Comparison of ENCODE assay signal across 21 cellular contexts in genomic region chr10:34872820-34873219, GRCh38. TPM values are rescaled to one million over a fixed set of nuclear protein-coding genes. Genes with fewer than 3 reads are reported as not detected.
DNase-seq lines count a peak whose midpoint lies in the region; ATAC-seq and TF ChIP-seq lines count a peak whose summit lies in the region.
"Had no signal": no experiment of that assay in that cellular context is flagged by ENCODE, and none has a peak within 500 bp of the region (broad histone marks: within the 10 kb centered on the region; RNA-seq: fewer than 3 reads in every experiment).

No MANE protein-coding gene starts in this region.

- H3K79me2 ChIP-seq in ACC112 (ENCODE audit: control insufficient read depth, insufficient read depth, low read length, unreplicated experiment) (no peaks in the 10 kb centered on the region), Loucy (ENCODE audit: insufficient read depth, low read length) (no peaks in the 10 kb centered on the region)

- H3F3A ChIP-seq in Loucy (ENCODE audit: low read depth), result peaks cover 19% of the 10 kb centered on the region

- H3K4me3 ChIP-seq in ACC112 (ENCODE audit: low read depth, low read length) (no peak overlapping the region), HEK293 (ENCODE audit: low read depth, low read length) (no peak overlapping the region), Loucy (ENCODE audit: low read length, poor library complexity, severe bottlenecking) (no peak overlapping the region)
- H3K4me3 ChIP-seq: BLaER1 treated with 17β-estradiol and CSF1 and Interleukin-3, amounts not matched to agents 10 nM and 100 nM; GM12878; HAP-1 had no signal

- H3K4me2 ChIP-seq in Loucy (ENCODE audit: low read depth, low read length, poor library complexity, severe bottlenecking), result no peak overlapping the region
- H3K4me2 ChIP-seq: BLaER1 treated with 17β-estradiol and CSF1 and Interleukin-3, amounts not matched to agents 10 nM and 100 nM had no signal

- no peak for ATAC-seq in HG03565 (IDR thresholded peaks at IDR 0.05; ENCODE audit: unreplicated experiment)

- H2AFZ ChIP-seq in ACC112 (ENCODE audit: low read length, unreplicated experiment), result peak overlapping the region; percentile 36
- H2AFZ ChIP-seq in Loucy (ENCODE audit: low read length), result peak overlapping the region; percentile 10; the same call in 1 of the 2 replicates

- no peaks in the 10 kb centered on the region for H3K9me2 ChIP-seq in Loucy (replicated peaks; ENCODE audit: low read depth, low read length)

- CTCF ChIA-PET in HEK293 (lab: Yijun Ruan, JAX), result interaction anchor here (0.6 kb wide), 1 partner anchor 30 kb away, joined by 3 read pairs; no protein-coding TSS in a partner anchor

- TF ChIP-seq CTCF in HEK293 (tag by site-specific recombination; IDR thresholded peaks at IDR 0.05) (no peak), Loucy (conservative IDR thresholded peaks at IDR 0.05; ENCODE audit: low read length) (no peak), GM13977 (IDR thresholded peaks at IDR 0.05; ENCODE audit: extremely low read depth, insufficient read depth, missing control alignments) (no peak)

- DNase-seq in posterior vena cava (ENCODE audit: low spot score), result peak; percentile 8
- no peak for DNase-seq in COR-L47 (lab: John Stamatoyannopoulos, UW)
- no peak for DNase-seq in GM13977 (ENCODE audit: low spot score)
- DNase-seq in NCI-H345 treated with DMSO at 0.1 percent for 48 hours (lab: John Stamatoyannopoulos, UW; ENCODE audit: unreplicated experiment), result no peak
- DNase-seq: ACHN; AML-193; BE2C; Calu3; CD4-positive, alpha-beta T cell; CD8-positive, alpha-beta memory T cell; DMS53; DMS79 treated with DMSO at 0.1 percent for 48 hours; GOT3 had no signal

- H4K20me1 ChIP-seq in Loucy (ENCODE audit: insufficient read depth, low read length, poor library complexity, severe bottlenecking), result no peaks in the 10 kb centered on the region
- H4K20me1 ChIP-seq: BLaER1 treated with 17β-estradiol and CSF1 and Interleukin-3, amounts not matched to agents 10 nM and 100 nM had no signal

- H3K4me1 ChIP-seq in ACC112 (ENCODE audit: control insufficient read depth, insufficient read depth, low read length, unreplicated experiment) (no peaks in the 10 kb centered on the region), HEK293 (ENCODE audit: control insufficient read depth, insufficient read depth, low read length) (no peaks in the 10 kb centered on the region), Loucy (ENCODE audit: insufficient read depth, low read length, poor library complexity, severe bottlenecking) (peaks cover 40% of the 10 kb centered on the region)
- H3K4me1 ChIP-seq: BE2C; BLaER1 treated with 17β-estradiol and CSF1 and Interleukin-3, amounts not matched to agents 10 nM and 100 nM; HAP-1 had no signal

- H3K9ac ChIP-seq in Loucy (ENCODE audit: low read depth, low read length, poor library complexity, severe bottlenecking), result no peak overlapping the region
- H3K9ac ChIP-seq: BLaER1 treated with 17β-estradiol and CSF1 and Interleukin-3, amounts not matched to agents 10 nM and 100 nM had no signal

- H3K36me3 ChIP-seq in ACC112 (ENCODE audit: insufficient read depth, low read length), result no peaks in the 10 kb centered on the region
- H3K36me3 ChIP-seq in HEK293 (ENCODE audit: control insufficient read depth in 2 of 2, insufficient read depth in 1 of 2, low read length in 2 of 2), result no peaks in the 10 kb centered on the region
- no peaks in the 10 kb centered on the region for H3K36me3 ChIP-seq in Loucy (ENCODE audit: insufficient read depth, low read length)
- H3K36me3 ChIP-seq: BE2C; BLaER1 treated with 17β-estradiol and CSF1 and Interleukin-3, amounts not matched to agents 10 nM and 100 nM; HAP-1 had no signal

- POLR2A ChIA-PET in HEK293 (lab: Yijun Ruan, JAX), result no interaction called here

- H3K27ac ChIP-seq in ACC112 (ENCODE audit: low read depth, low read length), result no peak overlapping the region
- no peak overlapping the region for H3K27ac ChIP-seq in HEK293 (ENCODE audit: extremely low read depth, low read depth, low read length)
- H3K27ac ChIP-seq: 22Rv1; BLaER1 treated with 17β-estradiol and CSF1 and Interleukin-3, amounts not matched to agents 10 nM and 100 nM had no signal

- intact Hi-C loops in posterior vena cava (cut with DNase I), result no loop called here

- no peaks in the 10 kb centered on the region for H3K9me3 ChIP-seq in HEK293 (ENCODE audit: control insufficient read depth, insufficient read depth, low read depth, low read length)
- no peaks in the 10 kb centered on the region for H3K9me3 ChIP-seq in Loucy (ENCODE audit: insufficient read depth, low read depth, low read length)
- H3K9me3 ChIP-seq: BE2C, HAP-1 had no signal

- in situ Hi-C loops in GM13977 (cut with MboI; ENCODE audit: low pct_unique_long_range_greater_than_20kb, low sequenced_read_pairs, unreplicated experiment), result no loop called here

- H3K27me3 ChIP-seq in ACC112 (ENCODE audit: insufficient read depth, low read length) (no peaks in the 10 kb centered on the region), Loucy (ENCODE audit: insufficient read depth, low read length, poor library complexity, severe bottlenecking) (no peaks in the 10 kb centered on the region)
- H3K27me3 ChIP-seq: BE2C; BLaER1 treated with 17β-estradiol and CSF1 and Interleukin-3, amounts not matched to agents 10 nM and 100 nM had no signal

TF ChIP-seq in HEK293, 187 proteins besides CTCF, POLR2A, EP300 and RAD21:
- TF ChIP-seq ZNF558 (tag by site-specific recombination; IDR thresholded peaks at IDR 0.05) (peak; percentile 91), ZNF146 (tag by site-specific recombination; IDR thresholded peaks at IDR 0.05) (no peak)

RNA-seq across cellular contexts. Expression of gene PARD3, which starts 57.7 kb away (rescaled TPM):
- 10 to 100 TPM; 28.8 to 30.6 TPM for total RNA-seq in posterior vena cava
